ENCODE assay signal across 21 cellular contexts in the genomic region with DNA sequence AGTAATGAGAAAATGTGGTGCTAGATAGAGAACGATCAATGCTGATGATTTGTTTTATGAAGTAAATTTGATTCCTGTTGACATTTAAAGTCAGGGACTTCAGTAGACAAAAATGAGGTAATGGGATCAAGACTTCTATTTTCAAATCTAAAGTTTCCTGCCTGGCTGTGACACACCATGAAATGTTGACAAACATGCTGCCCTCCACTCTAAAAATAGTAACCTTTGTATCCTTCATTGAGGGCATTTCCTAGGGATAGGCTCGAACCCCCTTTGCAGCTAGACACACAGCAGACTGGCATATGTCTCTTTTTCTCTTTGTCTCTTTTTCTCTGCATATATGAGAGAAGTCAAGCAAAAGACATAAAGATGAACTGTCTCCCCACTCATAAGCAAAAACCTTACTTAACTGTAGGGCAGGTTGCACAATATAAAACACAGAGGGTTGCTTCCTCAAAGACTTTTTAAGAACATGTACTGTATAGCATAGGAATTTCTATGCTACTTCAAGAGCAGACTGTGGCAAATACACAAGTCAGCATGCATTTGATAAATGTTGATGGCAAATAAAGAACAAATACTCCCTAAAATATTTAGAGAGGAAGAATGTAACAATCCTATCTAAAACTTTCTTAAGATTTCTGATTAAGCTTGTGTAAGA.
DNase-seq lines count a peak whose midpoint lies in the region; ATAC-seq and TF ChIP-seq lines count a peak whose summit lies in the region.
"Had no signal": no experiment of that assay in that cellular context is flagged by ENCODE, and none has a peak within 500 bp of the region (broad histone marks: within the 10 kb centered on the region; RNA-seq: fewer than 3 reads in every experiment).

No MANE protein-coding gene starts in this region.

- peaks cover 21% of the 10 kb centered on the region for H3K4me1 ChIP-seq in mammary epithelial cell (ENCODE audit: insufficient read depth, low read length)
- peaks cover 8% of the 10 kb centered on the region for H3K4me1 ChIP-seq in upper lobe of right lung
- H3K4me1 ChIP-seq: vagina had no signal

- H3K27ac ChIP-seq in mammary epithelial cell (ENCODE audit: insufficient read depth, low read depth, low read length): no peak overlapping the region
- no peak overlapping the region for H3K27ac ChIP-seq in upper lobe of right lung
- H3K27ac ChIP-seq: 22Rv1, thoracic aorta, vagina had no signal

- dilution Hi-C loops in mammary epithelial cell (cut with HindIII; ENCODE audit: low sequenced_read_pairs): no loop called here

- WGBS in mammary epithelial cell (ENCODE audit: low coverage, missing lambda C conversion rate): 70% methylated on average over 2 of the region's 2 CpGs

- intact Hi-C loops in MCF 10A (cut with micrococcal nuclease): no loop called here
- intact Hi-C loops in mammary epithelial cell (cut with micrococcal nuclease): no loop called here
- intact Hi-C loops in upper lobe of right lung (cut with DNase I): no loop called here

- no peak overlapping the region for H3K4me2 ChIP-seq in mammary epithelial cell (ENCODE audit: insufficient read depth, low read depth, low read length)

- ATAC-seq in upper lobe of right lung (peak; percentile 71), HG03520 (IDR thresholded peaks at IDR 0.05; ENCODE audit: unreplicated experiment) (no peak)

- DNase-seq in MCF 10A (ENCODE audit: unreplicated experiment) (no peak), mammary epithelial cell (no peak), SIG-M5 treated with dmso at 0.1 percent for 504 hours (lab: John Stamatoyannopoulos, UW; ENCODE audit: unreplicated experiment) (peak; percentile 82), mesothelial cell of epicardium (ENCODE audit: low spot score in 2 of 2, unreplicated experiment in 2 of 2) (no peak), upper lobe of right lung (no peak), NCI-H2227 treated with DMSO at 0.1 percent for 48 hours (lab: John Stamatoyannopoulos, UW) (no peak), kidney tubule cell (ENCODE audit: low spot score) (no peak)
- DNase-seq: activated CD4-positive, CD25-positive, alpha-beta regulatory T cell; activated CD8-positive, alpha-beta memory T cell treated with anti-CD3 and anti-CD28 coated beads, Interleukin-2, amount 50 U/mL, for 4 hours; amygdala; IMR-90; NCI-H1436 treated with DMSO at 0.1 percent for 48 hours; NCI-H446; Right ventricle myocardium superior had no signal

- H3K4me1 Mint-ChIP-seq in MCF 10A (ENCODE audit: insufficient read depth, unreplicated experiment): peaks cover 8% of the 10 kb centered on the region
- peaks cover 9% of the 10 kb centered on the region for H3K4me1 Mint-ChIP-seq in mesothelial cell of epicardium
- H3K4me1 Mint-ChIP-seq: activated naive CD4-positive, alpha-beta T cell treated with anti-CD3 and anti-CD28 coated beads, Interleukin-2, amount 50 U/mL, for 24 hours had no signal

- CTCF ChIA-PET in MCF 10A (lab: Yijun Ruan, JAX): interaction anchor here (1.0 to 1.8 kb wide), 4 partner anchors 27 to 167 kb away, joined by 3 to 5 read pairs (median 4); no protein-coding TSS in a partner anchor
- CTCF ChIA-PET in mammary epithelial cell (lab: Charles Lee; ENCODE audit: low non-redundant PET): interaction anchor here (0.6 kb wide), 1 partner anchor 238 kb away, joined by 4 read pairs; the partner anchor contains the start of gene SEL1L

- H3K9me3 Mint-ChIP-seq in MCF 10A (ENCODE audit: unreplicated experiment): no peaks in the 10 kb centered on the region
- H3K9me3 Mint-ChIP-seq in mesothelial cell of epicardium: peaks cover 9% of the 10 kb centered on the region
- H3K9me3 Mint-ChIP-seq: activated naive CD4-positive, alpha-beta T cell treated with anti-CD3 and anti-CD28 coated beads, Interleukin-2, amount 50 U/mL, for 24 hours; stimulated activated naive CD8-positive, alpha-beta T cell treated with anti-CD3 and anti-CD28 coated beads, Interleukin-15, Interleukin-2, amounts not matched to agents 100 ng/mL and 50 ng/mL, for 24 hours had no signal

- BruUV-seq in MCF 10A (replicated peaks; lab: Mats Ljungman, UMichigan) (no TSS peak), mammary epithelial cell (replicated peaks; lab: Mats Ljungman, UMichigan) (no TSS peak)

- TF ChIP-seq CTCF in MCF 10A (IDR thresholded peaks at IDR 0.05; ENCODE audit: unreplicated experiment): no peak
- no peak for TF ChIP-seq CTCF in mammary epithelial cell (conservative IDR thresholded peaks at IDR 0.05 in 1 of 2, IDR thresholded peaks at IDR 0.05 in 1 of 2; ENCODE audit: extremely low read depth in 1 of 2, insufficient read depth in 1 of 2, low read depth in 1 of 2, low read length in 2 of 2)
- no peak for TF ChIP-seq CTCF in mesothelial cell of epicardium (IDR thresholded peaks at IDR 0.05; ENCODE audit: unreplicated experiment)
- TF ChIP-seq CTCF in upper lobe of right lung (IDR thresholded peaks at IDR 0.05): no peak

- H3K4me3 ChIP-seq in mammary epithelial cell (replicated peaks in 1 of 3; ENCODE audit: insufficient read depth in 1 of 3, low read depth in 2 of 3, low read length in 3 of 3) (no peak overlapping the region), upper lobe of right lung (no peak overlapping the region)
- H3K4me3 ChIP-seq: thoracic aorta, vagina had no signal

- no peak overlapping the region for H3K9ac ChIP-seq in mammary epithelial cell (ENCODE audit: insufficient read depth, low read length)

- H3K4me3 Mint-ChIP-seq in MCF 10A (ENCODE audit: unreplicated experiment) (no peak overlapping the region), mesothelial cell of epicardium (no peak overlapping the region)
- H3K4me3 Mint-ChIP-seq: activated naive CD4-positive, alpha-beta T cell treated with anti-CD3 and anti-CD28 coated beads, Interleukin-2, amount 50 U/mL, for 24 hours; stimulated activated naive CD8-positive, alpha-beta T cell treated with anti-CD3 and anti-CD28 coated beads, Interleukin-15, Interleukin-2, amounts not matched to agents 100 ng/mL and 50 ng/mL, for 24 hours had no signal

- POLR2A ChIA-PET in MCF 10A (lab: Yijun Ruan, JAX): no interaction called here

- H3K27ac Mint-ChIP-seq in MCF 10A (ENCODE audit: low read depth, unreplicated experiment) (peak overlapping the region; percentile 64), mesothelial cell of epicardium (peak overlapping the region; percentile 23)
- H3K27ac Mint-ChIP-seq: activated naive CD4-positive, alpha-beta T cell treated with anti-CD3 and anti-CD28 coated beads, Interleukin-2, amount 50 U/mL, for 24 hours; stimulated activated naive CD8-positive, alpha-beta T cell treated with anti-CD3 and anti-CD28 coated beads, Interleukin-15, Interleukin-2, amounts not matched to agents 100 ng/mL and 50 ng/mL, for 24 hours had no signal

- no peaks in the 10 kb centered on the region for H4K20me1 ChIP-seq in mammary epithelial cell (ENCODE audit: insufficient read depth, low read length)

- H3K79me2 ChIP-seq in mammary epithelial cell (ENCODE audit: insufficient read depth, low read length): peaks cover 94% of the 10 kb centered on the region

- H2AFZ ChIP-seq in mammary epithelial cell (ENCODE audit: low read depth, low read length): no peak overlapping the region

- in situ Hi-C loops in mammary epithelial cell (cut with MboI; ENCODE audit: low sequenced_read_pairs in 2 of 2): no loop called here

- H3K36me3 Mint-ChIP-seq in MCF 10A (ENCODE audit: insufficient read depth, unreplicated experiment) (peaks cover 27% of the 10 kb centered on the region), mesothelial cell of epicardium (peaks cover 13% of the 10 kb centered on the region)
- H3K36me3 Mint-ChIP-seq: activated naive CD4-positive, alpha-beta T cell treated with anti-CD3 and anti-CD28 coated beads, Interleukin-2, amount 50 U/mL, for 24 hours had no signal

- H3K36me3 ChIP-seq in mammary epithelial cell (ENCODE audit: insufficient read depth, low read length) (peaks cover 2% of the 10 kb centered on the region), upper lobe of right lung (no peaks in the 10 kb centered on the region)
- H3K36me3 ChIP-seq: thoracic aorta, vagina had no signal

- H3K27me3 Mint-ChIP-seq in MCF 10A (ENCODE audit: insufficient read depth, unreplicated experiment) (no peaks in the 10 kb centered on the region), mesothelial cell of epicardium (ENCODE audit: low read depth) (no peaks in the 10 kb centered on the region)
- H3K27me3 Mint-ChIP-seq: activated naive CD4-positive, alpha-beta T cell treated with anti-CD3 and anti-CD28 coated beads, Interleukin-2, amount 50 U/mL, for 24 hours; progenitor cell of endocrine pancreas had no signal

- H3K9me3 ChIP-seq in mammary epithelial cell (replicated peaks; ENCODE audit: insufficient read depth, low read length) (no peaks in the 10 kb centered on the region), upper lobe of right lung (no peaks in the 10 kb centered on the region)
- H3K9me3 ChIP-seq: thoracic aorta, vagina had no signal

- H3K27me3 ChIP-seq in mammary epithelial cell (ENCODE audit: insufficient read depth, low read length) (no peaks in the 10 kb centered on the region), upper lobe of right lung (no peaks in the 10 kb centered on the region)
- H3K27me3 ChIP-seq: vagina had no signal
